Comparison of ENCODE assay signal across 20 cellular contexts in the genomic region with DNA sequence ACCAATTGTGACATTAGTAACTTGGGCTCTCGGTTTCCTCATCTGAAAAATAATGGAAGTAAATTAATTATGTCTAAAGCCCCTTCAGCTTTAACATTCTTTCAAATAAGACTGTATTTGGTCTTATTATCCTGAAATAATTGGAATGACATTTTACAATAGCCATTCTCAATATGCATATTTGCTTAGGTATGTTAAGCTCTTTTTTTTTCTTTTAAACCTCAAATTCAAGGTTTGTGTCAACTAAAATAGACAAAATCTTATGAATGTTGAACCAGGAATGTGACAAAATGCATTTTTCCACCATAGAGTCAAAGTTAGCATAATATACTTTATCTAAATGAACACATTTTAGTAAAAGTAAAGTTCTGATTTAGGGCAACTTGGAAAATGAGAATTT. TPM values are rescaled to one million over a fixed set of nuclear protein-coding genes. Genes with fewer than 3 reads are reported as not detected.
A peak's percentile ranks its signal among the peaks of the same experiment; 100 is the strongest.
DNase-seq lines count a peak whose midpoint lies in the region; ATAC-seq, FAIRE-seq and TF ChIP-seq lines count a peak whose summit lies in the region.
"Had no signal": no experiment of that assay in that cellular context is flagged by ENCODE, and none has a peak within 500 bp of the region (broad histone marks: within the 10 kb centered on the region; RNA-seq: fewer than 3 reads in every experiment).

No MANE protein-coding gene starts in this region.

- ATAC-seq in IMR-90 (ENCODE audit: low read depth): no peak
- ATAC-seq: CD8-positive, alpha-beta T cell had no signal

- FAIRE-seq in small intestine (lab: Jason Lieb, UNC) (peak; percentile 33), urothelium cell line (lab: Jason Lieb, UNC) (no peak)
- FAIRE-seq: D721Med, GM12891, GM18507, H54 had no signal

- no peaks in the 10 kb centered on the region for H3K79me2 ChIP-seq in mesendoderm (ENCODE audit: control insufficient read depth, insufficient read depth, low read length)

- H2BK20ac ChIP-seq in IMR-90 (ENCODE audit: low read depth, low read length): no peak overlapping the region

- dilution Hi-C loops in IMR-90 (cut with HindIII; ENCODE audit: low sequenced_read_pairs, unreplicated experiment): no loop called here

- H2AK5ac ChIP-seq in IMR-90 (ENCODE audit: low read depth, low read length) (no peak overlapping the region), mesendoderm (ENCODE audit: low read length) (no peak overlapping the region)

- H3K23ac ChIP-seq in IMR-90 (ENCODE audit: low read depth, low read length): no peak overlapping the region
- no peak overlapping the region for H3K23ac ChIP-seq in mesendoderm (ENCODE audit: low read length)

- H2BK5ac ChIP-seq in IMR-90 (ENCODE audit: low read depth, low read length, poor library complexity, severe bottlenecking) (no peak overlapping the region), mesendoderm (ENCODE audit: low read length) (no peak overlapping the region)

- no peak overlapping the region for H3K4me3 ChIP-seq in IMR-90 (ENCODE audit: insufficient read depth, low read depth, low read length)
- H3K4me3 ChIP-seq in adipocyte (ENCODE audit: low read length): no peak overlapping the region
- no peak overlapping the region for H3K4me3 ChIP-seq in small intestine (ENCODE audit: low read depth in 1 of 2, low read length in 2 of 2)
- H3K4me3 ChIP-seq in mesendoderm (ENCODE audit: low read length): no peak overlapping the region
- H3K4me3 ChIP-seq: HAP-1 had no signal

- H3K27ac Mint-ChIP-seq in dendritic cell treated with granulocyte-macrophage colony-stimulating factor and Interleukin-4, amounts not matched to agents 40 ng/mL and 50 ng/mL, for 4 days: peak overlapping the region; percentile 14
- no peak overlapping the region for H3K27ac Mint-ChIP-seq in HFFc6
- H3K27ac Mint-ChIP-seq: CD4-positive, CD25-positive, alpha-beta regulatory T cell; CD8-positive, alpha-beta T cell had no signal

- no TSS peak for BruUV-seq in IMR-90 (replicated peaks; lab: Mats Ljungman, UMichigan)

- in situ Hi-C loops in IMR-90 (cut with MboI; ENCODE audit: low sequenced_read_pairs): no loop called here

- H2BK120ac ChIP-seq in IMR-90 (ENCODE audit: low read depth, low read length) (no peak overlapping the region), mesendoderm (ENCODE audit: low read depth, low read length) (no peak overlapping the region)

- H3K9ac ChIP-seq in IMR-90 (ENCODE audit: low read depth, low read length) (no peak overlapping the region), adipocyte (ENCODE audit: low read length) (no peak overlapping the region), mesendoderm (ENCODE audit: low read length) (no peak overlapping the region)

- H3K56ac ChIP-seq in IMR-90 (ENCODE audit: extremely low read depth, insufficient read depth, low read length) (no peak overlapping the region), mesendoderm (ENCODE audit: low read length) (no peak overlapping the region)

- H3K9me3 ChIP-seq in IMR-90 (ENCODE audit: control insufficient read depth, insufficient read depth, low read length) (no peaks in the 10 kb centered on the region), adipocyte (ENCODE audit: control insufficient read depth, low read length) (no peaks in the 10 kb centered on the region), small intestine (ENCODE audit: control insufficient read depth, low read depth) (no peaks in the 10 kb centered on the region)
- H3K9me3 ChIP-seq: HAP-1 had no signal

- TF ChIP-seq POLR2A in IMR-90 (IDR thresholded peaks at IDR 0.05; ENCODE audit: low read depth, low read length): no peak

- CTCF ChIA-PET in IMR-90 (lab: Yijun Ruan, JAX): interaction anchor here (1.0 kb wide), 1 partner anchor 9 kb away, joined by 3 read pairs; no protein-coding TSS in a partner anchor

- TF ChIP-seq CTCF in IMR-90 (conservative IDR thresholded peaks at IDR 0.05; ENCODE audit: low read depth, low read length): no peak
- TF ChIP-seq CTCF in HFFc6 (IDR thresholded peaks at IDR 0.05): no peak

- H3K18ac ChIP-seq in IMR-90 (ENCODE audit: low read depth, low read length): no peak overlapping the region
- no peak overlapping the region for H3K18ac ChIP-seq in mesendoderm (ENCODE audit: low read length)

- H3K14ac ChIP-seq in IMR-90 (replicated peaks; ENCODE audit: low read depth, low read length): no peak overlapping the region

- intact Hi-C loops in IMR-90 (cut with micrococcal nuclease): no loop called here
- intact Hi-C loops in dendritic cell treated with granulocyte-macrophage colony-stimulating factor and Interleukin-4, amounts not matched to agents 40 ng/mL and 50 ng/mL, for 4 days (cut with micrococcal nuclease): loop anchor here (2.0 kb wide), 1 partner anchor 17 kb away; no protein-coding TSS in a partner anchor

- H4K8ac ChIP-seq in IMR-90 (ENCODE audit: low read depth in 2 of 2, low read length in 2 of 2) (no peak overlapping the region), mesendoderm (ENCODE audit: low read depth, low read length) (no peak overlapping the region)

- no peak overlapping the region for H2AFZ ChIP-seq in IMR-90 (replicated peaks; ENCODE audit: low read length, poor library complexity)

- H3K79me1 ChIP-seq in IMR-90 (ENCODE audit: low read depth in 1 of 2, low read length in 2 of 2) (no peaks in the 10 kb centered on the region), mesendoderm (ENCODE audit: low read length) (no peaks in the 10 kb centered on the region)

- H4K20me1 ChIP-seq in IMR-90 (ENCODE audit: insufficient read depth, low read length): no peaks in the 10 kb centered on the region

- H3K4me3 Mint-ChIP-seq in dendritic cell treated with granulocyte-macrophage colony-stimulating factor and Interleukin-4, amounts not matched to agents 40 ng/mL and 50 ng/mL, for 4 days: no peak overlapping the region
- H3K4me3 Mint-ChIP-seq in HFFc6: no peak overlapping the region
- H3K4me3 Mint-ChIP-seq: CD4-positive, CD25-positive, alpha-beta regulatory T cell; CD8-positive, alpha-beta T cell had no signal

- no peaks in the 10 kb centered on the region for H3K36me3 Mint-ChIP-seq in dendritic cell treated with granulocyte-macrophage colony-stimulating factor and Interleukin-4, amounts not matched to agents 40 ng/mL and 50 ng/mL, for 4 days (ENCODE audit: low read depth)
- H3K36me3 Mint-ChIP-seq in HFFc6 (ENCODE audit: low read depth): no peaks in the 10 kb centered on the region
- H3K36me3 Mint-ChIP-seq: CD4-positive, CD25-positive, alpha-beta regulatory T cell; CD8-positive, alpha-beta T cell had no signal

- no peak overlapping the region for H3K27ac ChIP-seq in IMR-90 (ENCODE audit: insufficient read depth, low read length)
- no peak overlapping the region for H3K27ac ChIP-seq in small intestine (ENCODE audit: low read depth in 1 of 2, low read length in 1 of 2)
- H3K27ac ChIP-seq in mesendoderm (ENCODE audit: low read depth, low read length): no peak overlapping the region
- H3K27ac ChIP-seq: C4-2B had no signal

- H3K4me1 ChIP-seq in IMR-90 (ENCODE audit: control insufficient read depth, insufficient read depth, low read length) (no peaks in the 10 kb centered on the region), adipocyte (ENCODE audit: control insufficient read depth, insufficient read depth, low read length) (no peaks in the 10 kb centered on the region), small intestine (ENCODE audit: control insufficient read depth in 2 of 2, insufficient read depth in 1 of 2, low read depth in 1 of 2, low read length in 1 of 2) (no peaks in the 10 kb centered on the region), mesendoderm (ENCODE audit: control insufficient read depth, low read depth, low read length) (no peaks in the 10 kb centered on the region)

- peak; percentile 26 for DNase-seq in IMR-90
- DNase-seq in adipocyte (ENCODE audit: low read depth): peak; percentile 32
- DNase-seq in small intestine: no peak
- DNase-seq in urothelium cell line (ENCODE audit: low spot score): no peak
- DNase-seq in HFFc6: no peak
- no peak for DNase-seq in COLO829 (ENCODE audit: low spot score)
- no peak for DNase-seq in mesendoderm
- DNase-seq: CD4-positive, CD25-positive, alpha-beta regulatory T cell; CD8-positive, alpha-beta T cell; DMS 273 treated with DMSO at 0.1 percent for 48 hours; DMS79; GF-D8; GOT3 had no signal

- no peak for TF ChIP-seq RAD21 in IMR-90 (IDR thresholded peaks at IDR 0.05; ENCODE audit: low read length)

- H3K4me1 Mint-ChIP-seq in dendritic cell treated with granulocyte-macrophage colony-stimulating factor and Interleukin-4, amounts not matched to agents 40 ng/mL and 50 ng/mL, for 4 days (ENCODE audit: low read depth): peaks cover 36% of the 10 kb centered on the region
- H3K4me1 Mint-ChIP-seq in HFFc6 (ENCODE audit: low read depth): peaks cover 8% of the 10 kb centered on the region
- H3K4me1 Mint-ChIP-seq: CD4-positive, CD25-positive, alpha-beta regulatory T cell had no signal

- H2AK9ac ChIP-seq in IMR-90 (replicated peaks; ENCODE audit: low read depth, low read length, poor library complexity): no peak overlapping the region

- H3K4ac ChIP-seq in IMR-90 (ENCODE audit: low read depth, low read length): no peak overlapping the region
- H3K4ac ChIP-seq in mesendoderm (ENCODE audit: low read depth, low read length): no peak overlapping the region

- no peak overlapping the region for H2BK15ac ChIP-seq in IMR-90 (ENCODE audit: low read depth, low read length)
- no peak overlapping the region for H2BK15ac ChIP-seq in mesendoderm (replicated peaks; ENCODE audit: low read depth)

- H3K36me3 ChIP-seq in IMR-90 (ENCODE audit: control insufficient read depth, insufficient read depth, low read length) (no peaks in the 10 kb centered on the region), adipocyte (ENCODE audit: control insufficient read depth, insufficient read depth, low read length, severe bottlenecking) (no peaks in the 10 kb centered on the region), small intestine (ENCODE audit: control insufficient read depth in 2 of 2, insufficient read depth in 2 of 2, low read length in 2 of 2) (no peaks in the 10 kb centered on the region), mesendoderm (ENCODE audit: control insufficient read depth, insufficient read depth, low read length) (no peaks in the 10 kb centered on the region)
- H3K36me3 ChIP-seq: HAP-1 had no signal

- no peaks in the 10 kb centered on the region; the same call in 1 of the 2 replicates for H3K27me3 ChIP-seq in IMR-90 (ENCODE audit: control insufficient read depth, insufficient read depth, low read length)
- H3K27me3 ChIP-seq in adipocyte (replicated peaks; ENCODE audit: control insufficient read depth, insufficient read depth, low read length): no peaks in the 10 kb centered on the region
- no peaks in the 10 kb centered on the region for H3K27me3 ChIP-seq in small intestine (ENCODE audit: control insufficient read depth in 2 of 2, insufficient read depth in 2 of 2, low read length in 2 of 2)
- no peaks in the 10 kb centered on the region for H3K27me3 ChIP-seq in mesendoderm (ENCODE audit: insufficient read depth, low read length, poor library complexity)

- H3K4me2 ChIP-seq in IMR-90 (ENCODE audit: low read depth, low read length) (no peak overlapping the region), mesendoderm (ENCODE audit: low read length) (no peak overlapping the region)

- WGBS in IMR-90 (ENCODE audit: extremely low coverage in 2 of 2, insufficient read length in 1 of 2), 2 experiments: no CpG with 5 or more reads among the region's 1 CpG
- 84 to 92% (median 89%) methylated on average over 1 of the region's 1 CpG for WGBS in small intestine, 3 donors
- no CpG with 5 or more reads among the region's 1 CpG for WGBS in mesendoderm (ENCODE audit: extremely low coverage, insufficient coverage, low lambda C conversion rate)

- H3K9me3 Mint-ChIP-seq in dendritic cell treated with granulocyte-macrophage colony-stimulating factor and Interleukin-4, amounts not matched to agents 40 ng/mL and 50 ng/mL, for 4 days: no peaks in the 10 kb centered on the region
- H3K9me3 Mint-ChIP-seq in HFFc6: no peaks in the 10 kb centered on the region
- H3K9me3 Mint-ChIP-seq: CD8-positive, alpha-beta T cell had no signal

- no peaks in the 10 kb centered on the region for H3K27me3 Mint-ChIP-seq in dendritic cell treated with granulocyte-macrophage colony-stimulating factor and Interleukin-4, amounts not matched to agents 40 ng/mL and 50 ng/mL, for 4 days
- peaks cover 7% of the 10 kb centered on the region; the same call in 1 of the 2 replicates for H3K27me3 Mint-ChIP-seq in HFFc6 (ENCODE audit: insufficient read depth)

- no peak overlapping the region for H4K5ac ChIP-seq in IMR-90 (ENCODE audit: low read depth, low read length)
- no peak overlapping the region for H4K5ac ChIP-seq in mesendoderm (ENCODE audit: low read length)

- no peak overlapping the region for H4K91ac ChIP-seq in IMR-90 (ENCODE audit: insufficient read depth, low read depth, low read length)

- POLR2A ChIA-PET in IMR-90 (lab: Charles Lee; ENCODE audit: unreplicated experiment): no interaction called here

- no peaks in the 10 kb centered on the region for H3K9me1 ChIP-seq in IMR-90 (ENCODE audit: insufficient read depth, low read length)

RNA-seq across cellular contexts. Expression of a gene that starts 34.4 kb away (rescaled TPM):
- total RNA-seq in IMR-90 (2012; rRNA removed): 22.8 and 25.3 TPM in 2 replicates
- 5.3 and 5.6 TPM in 2 replicates for polyA plus RNA-seq in IMR-90 (2012; rRNA removed)
- 1.2 and 1.3 TPM in 2 replicates for polyA plus RNA-seq in IMR-90 (2012; cell fraction: cytosol; rRNA removed)
- polyA plus RNA-seq in IMR-90 (2012; cell fraction: nucleus; rRNA removed; ENCODE audit: low replicate concordance): 3.3 and 18.9 TPM in 2 replicates
- 1 to 10 TPM; 3.0 to 5.4 (median 3.9) TPM for polyA plus RNA-seq in small intestine
- total RNA-seq in HFFc6 (2021; fragmentation: NEBNext Ultra II Directional; extraction: Animal tissue kit (Norgen Biotek cat#: 25700)): 10 to 100 TPM in 3 of 6 experiments, 1 to 10 TPM in 3; 7.8 to 11.2 (median 9.9) TPM
- polyA plus RNA-seq in mesendoderm (2013, experiment 1 of 2): 0.94 TPM
- 0.85 TPM for polyA plus RNA-seq in mesendoderm (2013, experiment 2 of 2)

Comparison
In these comparisons a context has a peak if more than half of its experiments do, and no peak if none do; other contexts are left out.
1. DNase-seq: peak in IMR-90 (single experiment) and adipocyte (single experiment); none in small intestine (single experiment), urothelium cell line (single experiment), HFFc6 (single experiment), COLO829 (single experiment) and mesendoderm (single experiment).